In genomic region chr1:27526569-27527222, GRCh38 we compare ENCODE assay signal across 1 cellular context.
TF ChIP-seq lines count a peak whose summit lies in the region.

No MANE protein-coding gene starts in this region.

TF ChIP-seq in K562, 482 proteins besides CTCF, POLR2A, EP300 and RAD21 (continued from another document and continues in another):
- TF ChIP-seq, protein P1, sequence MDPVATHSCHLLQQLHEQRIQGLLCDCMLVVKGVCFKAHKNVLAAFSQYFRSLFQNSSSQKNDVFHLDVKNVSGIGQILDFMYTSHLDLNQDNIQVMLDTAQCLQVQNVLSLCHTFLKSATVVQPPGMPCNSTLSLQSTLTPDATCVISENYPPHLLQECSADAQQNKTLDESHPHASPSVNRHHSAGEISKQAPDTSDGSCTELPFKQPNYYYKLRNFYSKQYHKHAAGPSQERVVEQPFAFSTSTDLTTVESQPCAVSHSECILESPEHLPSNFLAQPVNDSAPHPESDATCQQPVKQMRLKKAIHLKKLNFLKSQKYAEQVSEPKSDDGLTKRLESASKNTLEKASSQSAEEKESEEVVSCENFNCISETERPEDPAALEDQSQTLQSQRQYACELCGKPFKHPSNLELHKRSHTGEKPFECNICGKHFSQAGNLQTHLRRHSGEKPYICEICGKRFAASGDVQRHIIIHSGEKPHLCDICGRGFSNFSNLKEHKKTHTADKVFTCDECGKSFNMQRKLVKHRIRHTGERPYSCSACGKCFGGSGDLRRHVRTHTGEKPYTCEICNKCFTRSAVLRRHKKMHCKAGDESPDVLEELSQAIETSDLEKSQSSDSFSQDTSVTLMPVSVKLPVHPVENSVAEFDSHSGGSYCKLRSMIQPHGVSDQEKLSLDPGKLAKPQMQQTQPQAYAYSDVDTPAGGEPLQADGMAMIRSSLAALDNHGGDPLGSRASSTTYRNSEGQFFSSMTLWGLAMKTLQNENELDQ (CRISPR knock-in tag; IDR thresholded peaks at IDR 0.05; ENCODE audit: borderline replicate concordance): no peak
- TF ChIP-seq CBX8 (IDR thresholded peaks at IDR 0.05; ENCODE audit: borderline replicate concordance, extremely low read depth, low read depth, low read length, poor library complexity, severe bottlenecking) (no peak), ZNF197 (CRISPR knock-in tag; IDR thresholded peaks at IDR 0.05; ENCODE audit: low read depth) (no peak), E2F3 (CRISPR knock-in tag; IDR thresholded peaks at IDR 0.05) (no peak), SAFB2 (IDR thresholded peaks at IDR 0.05; ENCODE audit: borderline replicate concordance, low read depth, low read length, severe bottlenecking) (no peak), NR2C2 (CRISPR knock-in tag; IDR thresholded peaks at IDR 0.05) (no peak), NR2C2 (tag; IDR thresholded peaks at IDR 0.05) (no peak), ZBTB17 (CRISPR knock-in tag; IDR thresholded peaks at IDR 0.05) (no peak), ZNF75A (CRISPR knock-in tag; IDR thresholded peaks at IDR 0.05) (no peak), ESRRA (IDR thresholded peaks at IDR 0.05; ENCODE audit: borderline replicate concordance, low read depth) (no peak), NCOA4 (IDR thresholded peaks at IDR 0.05; ENCODE audit: partially characterized antibody) (no peak), ZNF407 (IDR thresholded peaks at IDR 0.05; ENCODE audit: low read depth) (peak; percentile 45; the same call in 1 of the 2 replicates)
- TF ChIP-seq, protein P2, sequence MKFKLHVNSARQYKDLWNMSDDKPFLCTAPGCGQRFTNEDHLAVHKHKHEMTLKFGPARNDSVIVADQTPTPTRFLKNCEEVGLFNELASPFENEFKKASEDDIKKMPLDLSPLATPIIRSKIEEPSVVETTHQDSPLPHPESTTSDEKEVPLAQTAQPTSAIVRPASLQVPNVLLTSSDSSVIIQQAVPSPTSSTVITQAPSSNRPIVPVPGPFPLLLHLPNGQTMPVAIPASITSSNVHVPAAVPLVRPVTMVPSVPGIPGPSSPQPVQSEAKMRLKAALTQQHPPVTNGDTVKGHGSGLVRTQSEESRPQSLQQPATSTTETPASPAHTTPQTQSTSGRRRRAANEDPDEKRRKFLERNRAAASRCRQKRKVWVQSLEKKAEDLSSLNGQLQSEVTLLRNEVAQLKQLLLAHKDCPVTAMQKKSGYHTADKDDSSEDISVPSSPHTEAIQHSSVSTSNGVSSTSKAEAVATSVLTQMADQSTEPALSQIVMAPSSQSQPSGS (CRISPR knock-in tag; IDR thresholded peaks at IDR 0.05): no peak
- TF ChIP-seq, protein P3, sequence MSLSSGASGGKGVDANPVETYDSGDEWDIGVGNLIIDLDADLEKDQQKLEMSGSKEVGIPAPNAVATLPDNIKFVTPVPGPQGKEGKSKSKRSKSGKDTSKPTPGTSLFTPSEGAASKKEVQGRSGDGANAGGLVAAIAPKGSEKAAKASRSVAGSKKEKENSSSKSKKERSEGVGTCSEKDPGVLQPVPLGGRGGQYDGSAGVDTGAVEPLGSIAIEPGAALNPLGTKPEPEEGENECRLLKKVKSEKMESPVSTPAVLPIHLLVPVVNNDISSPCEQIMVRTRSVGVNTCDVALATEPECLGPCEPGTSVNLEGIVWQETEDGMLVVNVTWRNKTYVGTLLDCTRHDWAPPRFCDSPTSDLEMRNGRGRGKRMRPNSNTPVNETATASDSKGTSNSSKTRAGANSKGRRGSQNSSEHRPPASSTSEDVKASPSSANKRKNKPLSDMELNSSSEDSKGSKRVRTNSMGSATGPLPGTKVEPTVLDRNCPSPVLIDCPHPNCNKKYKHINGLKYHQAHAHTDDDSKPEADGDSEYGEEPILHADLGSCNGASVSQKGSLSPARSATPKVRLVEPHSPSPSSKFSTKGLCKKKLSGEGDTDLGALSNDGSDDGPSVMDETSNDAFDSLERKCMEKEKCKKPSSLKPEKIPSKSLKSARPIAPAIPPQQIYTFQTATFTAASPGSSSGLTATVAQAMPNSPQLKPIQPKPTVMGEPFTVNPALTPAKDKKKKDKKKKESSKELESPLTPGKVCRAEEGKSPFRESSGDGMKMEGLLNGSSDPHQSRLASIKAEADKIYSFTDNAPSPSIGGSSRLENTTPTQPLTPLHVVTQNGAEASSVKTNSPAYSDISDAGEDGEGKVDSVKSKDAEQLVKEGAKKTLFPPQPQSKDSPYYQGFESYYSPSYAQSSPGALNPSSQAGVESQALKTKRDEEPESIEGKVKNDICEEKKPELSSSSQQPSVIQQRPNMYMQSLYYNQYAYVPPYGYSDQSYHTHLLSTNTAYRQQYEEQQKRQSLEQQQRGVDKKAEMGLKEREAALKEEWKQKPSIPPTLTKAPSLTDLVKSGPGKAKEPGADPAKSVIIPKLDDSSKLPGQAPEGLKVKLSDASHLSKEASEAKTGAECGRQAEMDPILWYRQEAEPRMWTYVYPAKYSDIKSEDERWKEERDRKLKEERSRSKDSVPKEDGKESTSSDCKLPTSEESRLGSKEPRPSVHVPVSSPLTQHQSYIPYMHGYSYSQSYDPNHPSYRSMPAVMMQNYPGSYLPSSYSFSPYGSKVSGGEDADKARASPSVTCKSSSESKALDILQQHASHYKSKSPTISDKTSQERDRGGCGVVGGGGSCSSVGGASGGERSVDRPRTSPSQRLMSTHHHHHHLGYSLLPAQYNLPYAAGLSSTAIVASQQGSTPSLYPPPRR (CRISPR knock-in tag; IDR thresholded peaks at IDR 0.05; ENCODE audit: borderline replicate concordance): no peak; the same call in 1 of the 2 replicates
- TF ChIP-seq, protein P4, sequence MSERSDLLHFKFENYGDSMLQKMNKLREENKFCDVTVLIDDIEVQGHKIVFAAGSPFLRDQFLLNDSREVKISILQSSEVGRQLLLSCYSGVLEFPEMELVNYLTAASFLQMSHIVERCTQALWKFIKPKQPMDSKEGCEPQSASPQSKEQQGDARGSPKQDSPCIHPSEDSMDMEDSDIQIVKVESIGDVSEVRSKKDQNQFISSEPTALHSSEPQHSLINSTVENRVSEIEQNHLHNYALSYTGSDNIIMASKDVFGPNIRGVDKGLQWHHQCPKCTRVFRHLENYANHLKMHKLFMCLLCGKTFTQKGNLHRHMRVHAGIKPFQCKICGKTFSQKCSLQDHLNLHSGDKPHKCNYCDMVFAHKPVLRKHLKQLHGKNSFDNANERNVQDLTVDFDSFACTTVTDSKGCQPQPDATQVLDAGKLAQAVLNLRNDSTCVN (CRISPR knock-in tag; IDR thresholded peaks at IDR 0.05): no peak
- TF ChIP-seq, protein P5, sequence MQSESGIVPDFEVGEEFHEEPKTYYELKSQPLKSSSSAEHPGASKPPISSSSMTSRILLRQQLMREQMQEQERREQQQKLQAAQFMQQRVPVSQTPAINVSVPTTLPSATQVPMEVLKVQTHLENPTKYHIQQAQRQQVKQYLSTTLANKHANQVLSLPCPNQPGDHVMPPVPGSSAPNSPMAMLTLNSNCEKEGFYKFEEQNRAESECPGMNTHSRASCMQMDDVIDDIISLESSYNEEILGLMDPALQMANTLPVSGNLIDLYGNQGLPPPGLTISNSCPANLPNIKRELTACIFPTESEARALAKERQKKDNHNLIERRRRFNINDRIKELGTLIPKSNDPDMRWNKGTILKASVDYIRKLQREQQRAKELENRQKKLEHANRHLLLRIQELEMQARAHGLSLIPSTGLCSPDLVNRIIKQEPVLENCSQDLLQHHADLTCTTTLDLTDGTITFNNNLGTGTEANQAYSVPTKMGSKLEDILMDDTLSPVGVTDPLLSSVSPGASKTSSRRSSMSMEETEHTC (IDR thresholded peaks at IDR 0.05): no peak
- TF ChIP-seq, protein P6, sequence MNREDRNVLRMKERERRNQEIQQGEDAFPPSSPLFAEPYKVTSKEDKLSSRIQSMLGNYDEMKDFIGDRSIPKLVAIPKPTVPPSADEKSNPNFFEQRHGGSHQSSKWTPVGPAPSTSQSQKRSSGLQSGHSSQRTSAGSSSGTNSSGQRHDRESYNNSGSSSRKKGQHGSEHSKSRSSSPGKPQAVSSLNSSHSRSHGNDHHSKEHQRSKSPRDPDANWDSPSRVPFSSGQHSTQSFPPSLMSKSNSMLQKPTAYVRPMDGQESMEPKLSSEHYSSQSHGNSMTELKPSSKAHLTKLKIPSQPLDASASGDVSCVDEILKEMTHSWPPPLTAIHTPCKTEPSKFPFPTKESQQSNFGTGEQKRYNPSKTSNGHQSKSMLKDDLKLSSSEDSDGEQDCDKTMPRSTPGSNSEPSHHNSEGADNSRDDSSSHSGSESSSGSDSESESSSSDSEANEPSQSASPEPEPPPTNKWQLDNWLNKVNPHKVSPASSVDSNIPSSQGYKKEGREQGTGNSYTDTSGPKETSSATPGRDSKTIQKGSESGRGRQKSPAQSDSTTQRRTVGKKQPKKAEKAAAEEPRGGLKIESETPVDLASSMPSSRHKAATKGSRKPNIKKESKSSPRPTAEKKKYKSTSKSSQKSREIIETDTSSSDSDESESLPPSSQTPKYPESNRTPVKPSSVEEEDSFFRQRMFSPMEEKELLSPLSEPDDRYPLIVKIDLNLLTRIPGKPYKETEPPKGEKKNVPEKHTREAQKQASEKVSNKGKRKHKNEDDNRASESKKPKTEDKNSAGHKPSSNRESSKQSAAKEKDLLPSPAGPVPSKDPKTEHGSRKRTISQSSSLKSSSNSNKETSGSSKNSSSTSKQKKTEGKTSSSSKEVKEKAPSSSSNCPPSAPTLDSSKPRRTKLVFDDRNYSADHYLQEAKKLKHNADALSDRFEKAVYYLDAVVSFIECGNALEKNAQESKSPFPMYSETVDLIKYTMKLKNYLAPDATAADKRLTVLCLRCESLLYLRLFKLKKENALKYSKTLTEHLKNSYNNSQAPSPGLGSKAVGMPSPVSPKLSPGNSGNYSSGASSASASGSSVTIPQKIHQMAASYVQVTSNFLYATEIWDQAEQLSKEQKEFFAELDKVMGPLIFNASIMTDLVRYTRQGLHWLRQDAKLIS (CRISPR knock-in tag; IDR thresholded peaks at IDR 0.05): no peak; the same call in 1 of the 2 replicates
